In genomic region chr9:36137392-36138004, GRCh38 we compare ENCODE assay signal across 8 cellular contexts. TPM values are rescaled to one million over a fixed set of nuclear protein-coding genes. Genes with fewer than 3 reads are reported as not detected.
A peak's percentile ranks its signal among the peaks of the same experiment; 100 is the strongest.
DNase-seq lines count a peak whose midpoint lies in the region; ATAC-seq and TF ChIP-seq lines count a peak whose summit lies in the region.

No MANE protein-coding gene starts in this region.

- peaks cover 0 to 19% (median 0%) of the 10 kb centered on the region in 9 donors for H3K27me3 ChIP-seq in heart left ventricle
- H3K27me3 ChIP-seq in prostate gland (replicated peaks; ENCODE audit: insufficient read depth), result no peaks in the 10 kb centered on the region

- no peaks in the 10 kb centered on the region for H3K9me3 ChIP-seq in heart left ventricle
- no peaks in the 10 kb centered on the region for H3K9me3 ChIP-seq in prostate gland

- H3K27ac ChIP-seq in heart left ventricle, result peak overlapping the region in 8 of 12 donors; percentile 14 to 89 (median 70)
- H3K27ac ChIP-seq in prostate gland, result peak overlapping the region; percentile 78 to 83

- ATAC-seq in SK-N-SH treated with all-trans-retinoic acid at 6 μM for 48 hours (peak; percentile 21), heart left ventricle (peak in 2 of 4 donors; percentile 9 to 29), HG02885 (IDR thresholded peaks at IDR 0.05; ENCODE audit: poor library complexity, unreplicated experiment) (no peak)

- TF ChIP-seq POLR2A in heart left ventricle (IDR thresholded peaks at IDR 0.05), result no peak
- no peak for TF ChIP-seq POLR2A in prostate gland (IDR thresholded peaks at IDR 0.05)

- WGBS in heart left ventricle, 4 donors, result 13 to 30% (median 26%) methylated on average over 10 to 12 of the region's 12 CpGs
- 27% methylated on average over 12 of the region's 12 CpGs for WGBS in prostate gland

- TF ChIP-seq CTCF in GM12864 (IDR thresholded peaks at IDR 0.05; ENCODE audit: low read depth, low read length, missing control alignments), result no peak
- TF ChIP-seq CTCF in heart left ventricle (IDR thresholded peaks at IDR 0.05), result no peak
- TF ChIP-seq CTCF in prostate gland (IDR thresholded peaks at IDR 0.05), result no peak

- H3K4me3 ChIP-seq in GM12864 (ENCODE audit: low read depth, low read length), result peak overlapping the region; percentile 67
- peak overlapping the region; percentile 60 to 97 (median 80) for H3K4me3 ChIP-seq in heart left ventricle
- H3K4me3 ChIP-seq in prostate gland, result peak overlapping the region; percentile 63 to 91

- H3K36me3 ChIP-seq in heart left ventricle (no peaks in the 10 kb centered on the region), prostate gland (no peaks in the 10 kb centered on the region)

- H3K4me1 ChIP-seq in heart left ventricle (peaks cover 0 to 65% (median 23%) of the 10 kb centered on the region in 12 donors), prostate gland (replicated peaks) (peaks cover under 1% of the 10 kb centered on the region)

- intact Hi-C loops in heart left ventricle (cut with DNase I) (no loop called here), prostate gland (cut with DNase I) (loop anchor here (2.0 kb wide), 1 partner anchor 29 kb away; no protein-coding TSS in a partner anchor)

- DNase-seq in GM12864 (ENCODE audit: low read depth) (no peak), heart left ventricle (peak in 1 of 5 donors; percentile 55), prostate gland (ENCODE audit: low spot score) (no peak), NCI-H146 (lab: John Stamatoyannopoulos, UW) (no peak), NCI-H748 treated with DMSO at 0.1 percent for 48 hours (lab: John Stamatoyannopoulos, UW) (no peak)
- no peak for DNase-seq in activated effector memory CD4-positive, alpha-beta T cell treated with Interleukin-2 at 50 U/mL for 16 hours

TF ChIP-seq in SK-N-SH treated with all-trans-retinoic acid at 6 μM for 48 hours, 23 proteins besides CTCF, POLR2A, EP300 and RAD21:
- peak; percentile 70; the same call in 1 of the 2 replicates for TF ChIP-seq ZNF70 (CRISPR knock-in tag; IDR thresholded peaks at IDR 0.05)
- TF ChIP-seq RARB (CRISPR knock-in tag; IDR thresholded peaks at IDR 0.05), result no peak

RNA-seq across cellular contexts. Expression of gene GLIPR2, which starts 1.0 kb away (rescaled TPM):
- total RNA-seq in heart left ventricle (10 to 100 TPM in 3 of 9 donors, 1 to 10 TPM in 6; 4.7 to 33.0 (median 7.6) TPM), prostate gland (10 to 100 TPM; 21.6 to 36.5 TPM)
- 10 to 100 TPM in 1 of 2 donors, 1 to 10 TPM in 1; 4.9 to 15.2 TPM for polyA plus RNA-seq in heart left ventricle

RNA-seq across cellular contexts. Expression of gene CCIN, which starts 31.7 kb away (rescaled TPM):
- total RNA-seq in heart left ventricle (under 1 TPM in 4 of 9 donors, not detected in 5; 0.09 to 0.20 (median 0.15) TPM), prostate gland (1 to 10 TPM in 1 of 2 donors, under 1 TPM in 1; 0.18 to 3.0 TPM)
- polyA plus RNA-seq in heart left ventricle, result under 1 TPM in 1 of 2 donors, not detected in 1; 0.25 TPM

RNA-seq across cellular contexts. Expression of gene CLTA, which starts 53.2 kb away (rescaled TPM):
- total RNA-seq in heart left ventricle, result 100 to 1,000 TPM in 1 of 9 donors, 10 to 100 TPM in 8; 43.8 to 123 (median 61.8) TPM
- polyA plus RNA-seq in heart left ventricle, result 100 to 1,000 TPM in 1 of 2 donors, 10 to 100 TPM in 1; 40.8 to 139 TPM
- total RNA-seq in prostate gland, result 100 to 1,000 TPM; 210 to 259 TPM
